ENCODE assay signal across 8 cellular contexts in the genomic region with DNA sequence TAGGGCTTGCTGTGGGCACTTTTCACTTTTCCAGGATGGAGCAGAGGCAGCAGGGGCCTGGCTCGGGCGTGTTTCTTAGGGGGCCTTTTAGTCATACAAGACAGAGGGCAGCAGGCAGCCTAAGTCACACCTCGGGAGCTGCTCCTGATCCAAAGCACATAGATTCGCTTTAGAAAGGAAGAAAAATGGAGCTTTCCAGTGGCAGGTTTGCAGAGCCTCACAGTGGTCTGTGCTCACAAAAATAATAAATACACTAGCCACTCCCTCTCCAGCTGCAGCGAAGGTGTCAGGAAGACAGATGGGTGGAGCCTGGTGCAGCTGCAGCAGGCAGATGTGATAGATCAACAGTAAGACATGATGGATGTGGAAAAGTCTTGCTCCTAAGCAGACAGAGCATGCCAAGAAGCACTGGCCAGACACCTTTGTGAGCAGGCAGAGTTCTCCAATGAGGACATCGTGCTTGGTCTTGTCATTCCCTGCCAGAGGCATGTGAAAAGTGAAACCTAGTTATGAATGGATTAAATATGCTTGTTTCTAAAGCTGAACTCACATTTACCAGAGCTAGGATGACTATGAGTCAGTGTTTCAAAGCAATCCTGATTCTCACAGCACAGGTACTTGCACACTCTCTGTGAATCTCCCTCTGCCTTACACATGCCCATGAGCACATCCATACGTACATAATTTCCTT.
DNase-seq lines count a peak whose midpoint lies in the region; ATAC-seq and TF ChIP-seq lines count a peak whose summit lies in the region.

No MANE protein-coding gene starts in this region.

- H4K8ac ChIP-seq in IMR-90 (ENCODE audit: low read depth in 2 of 2, low read length in 2 of 2): peak overlapping the region in 1 of 2 experiments; percentile 1; a peak in 1 of 4 replicates

- DNase-seq in COLO668 (lab: John Stamatoyannopoulos, UW; ENCODE audit: unreplicated experiment) (peak; percentile 54), IMR-90 (peak; percentile 86), astrocyte of the spinal cord (ENCODE audit: low read depth, low spot score) (peak; percentile 37), NCI-H226 (no peak), tibial artery (no peak)

- peak overlapping the region; percentile 48 for H2AK9ac ChIP-seq in IMR-90 (replicated peaks; ENCODE audit: low read depth, low read length, poor library complexity)

- no peak overlapping the region for H3K56ac ChIP-seq in IMR-90 (ENCODE audit: extremely low read depth, insufficient read depth, low read length)

- in situ Hi-C loops in IMR-90 (cut with MboI; ENCODE audit: low sequenced_read_pairs) (no loop called here), astrocyte of the spinal cord (cut with HindIII; ENCODE audit: low sequenced_read_pairs) (no loop called here)

- no peak for TF ChIP-seq POLR2A in IMR-90 (IDR thresholded peaks at IDR 0.05; ENCODE audit: low read depth, low read length)

- no peak overlapping the region for H2BK5ac ChIP-seq in IMR-90 (ENCODE audit: low read depth, low read length, poor library complexity, severe bottlenecking)

- CTCF ChIA-PET in IMR-90 (lab: Yijun Ruan, JAX): interaction anchor here (0.6 to 1.5 kb wide), 6 partner anchors 8 to 660 kb away, joined by 3 to 6 read pairs (median 4); no protein-coding TSS in a partner anchor

- TF ChIP-seq EP300 in neural cell (conservative IDR thresholded peaks at IDR 0.05; ENCODE audit: poor library complexity, severe bottlenecking): no peak

- 0% methylated on average over 1 of the region's 7 CpGs; no CpG with 5 or more reads in 1 of the 2 experiments for WGBS in IMR-90 (ENCODE audit: extremely low coverage in 2 of 2, insufficient read length in 1 of 2), 2 experiments

- no peaks in the 10 kb centered on the region for H3K9me2 ChIP-seq in neural cell (ENCODE audit: insufficient read depth, low read length)

- H2AK5ac ChIP-seq in IMR-90 (ENCODE audit: low read depth, low read length): no peak overlapping the region

- no peak overlapping the region for H3K18ac ChIP-seq in IMR-90 (ENCODE audit: low read depth, low read length)

- BruUV-seq in IMR-90 (replicated peaks; lab: Mats Ljungman, UMichigan): no TSS peak

- POLR2A ChIA-PET in IMR-90 (lab: Charles Lee; ENCODE audit: unreplicated experiment): no interaction called here

- no peak overlapping the region for H2BK15ac ChIP-seq in IMR-90 (ENCODE audit: low read depth, low read length)

- intact Hi-C loops in IMR-90 (cut with micrococcal nuclease) (no loop called here), tibial artery (cut with DNase I; ENCODE audit: low total_unique reads) (no loop called here)

- peaks cover 7% of the 10 kb centered on the region; the same call in 1 of the 2 replicates for H3K4me1 ChIP-seq in IMR-90 (ENCODE audit: control insufficient read depth, insufficient read depth, low read length)
- H3K4me1 ChIP-seq in tibial artery: peaks cover 0 to 12% (median 4%) of the 10 kb centered on the region in 4 donors

- ATAC-seq in IMR-90 (ENCODE audit: low read depth): peak; percentile 75
- ATAC-seq in HG03565 (IDR thresholded peaks at IDR 0.05; ENCODE audit: unreplicated experiment): no peak
- no peak for ATAC-seq in HG02623 (IDR thresholded peaks at IDR 0.05; ENCODE audit: unreplicated experiment)

- H3K23ac ChIP-seq in IMR-90 (ENCODE audit: low read depth, low read length): no peak overlapping the region

- H3K4me2 ChIP-seq in IMR-90 (ENCODE audit: low read depth, low read length) (peak overlapping the region; percentile 82), neural cell (ENCODE audit: low read length) (no peak overlapping the region)

- H3K27ac ChIP-seq in IMR-90 (ENCODE audit: insufficient read depth, low read length) (no peak overlapping the region), neural cell (ENCODE audit: low read length) (peak overlapping the region; percentile 28), tibial artery (no peak overlapping the region)

- H3K79me1 ChIP-seq in IMR-90 (ENCODE audit: low read depth in 1 of 2, low read length in 2 of 2): no peaks in the 10 kb centered on the region

- no peaks in the 10 kb centered on the region for H3K79me2 ChIP-seq in neural cell (replicated peaks; ENCODE audit: insufficient read depth, low read length)

- H3K4me3 ChIP-seq in IMR-90 (ENCODE audit: insufficient read depth, low read depth, low read length): peak overlapping the region; percentile 11
- H3K4me3 ChIP-seq in astrocyte of the spinal cord (ENCODE audit: low read depth, low read length): no peak overlapping the region
- H3K4me3 ChIP-seq in neural cell (ENCODE audit: low read length): no peak overlapping the region
- H3K4me3 ChIP-seq in tibial artery: peak overlapping the region in 1 of 2 donors; percentile 11

- no peaks in the 10 kb centered on the region for H3K9me1 ChIP-seq in IMR-90 (ENCODE audit: insufficient read depth, low read length)

- H3K9me3 ChIP-seq in IMR-90 (ENCODE audit: control insufficient read depth, insufficient read depth, low read length) (no peaks in the 10 kb centered on the region), neural cell (ENCODE audit: low read length) (no peaks in the 10 kb centered on the region), tibial artery (no peaks in the 10 kb centered on the region)

- peak overlapping the region; percentile 85 for H2AFZ ChIP-seq in IMR-90 (replicated peaks; ENCODE audit: low read length, poor library complexity)
- no peak overlapping the region for H2AFZ ChIP-seq in neural cell (ENCODE audit: low read depth, low read length)

- TF ChIP-seq RAD21 in IMR-90 (IDR thresholded peaks at IDR 0.05; ENCODE audit: low read length) (no peak), neural cell (conservative IDR thresholded peaks at IDR 0.05) (no peak)

- H2BK20ac ChIP-seq in IMR-90 (ENCODE audit: low read depth, low read length): no peak overlapping the region

- H3K14ac ChIP-seq in IMR-90 (replicated peaks; ENCODE audit: low read depth, low read length): peak overlapping the region; percentile 2; the same call in 1 of the 2 replicates

- no peaks in the 10 kb centered on the region for H4K20me1 ChIP-seq in IMR-90 (ENCODE audit: insufficient read depth, low read length)
- no peaks in the 10 kb centered on the region for H4K20me1 ChIP-seq in neural cell (ENCODE audit: insufficient read depth)

- H3K27me3 ChIP-seq in IMR-90 (ENCODE audit: control insufficient read depth, insufficient read depth, low read length) (peaks cover 2% of the 10 kb centered on the region; the same call in 1 of the 2 replicates), neural cell (ENCODE audit: insufficient read depth, low read depth, low read length) (no peaks in the 10 kb centered on the region), tibial artery (peaks cover 0 to 4% of the 10 kb centered on the region in 2 donors)

- dilution Hi-C loops in IMR-90 (cut with HindIII; ENCODE audit: low sequenced_read_pairs, unreplicated experiment): no loop called here

- no peak overlapping the region for H3K9ac ChIP-seq in IMR-90 (ENCODE audit: low read depth, low read length)
- peak overlapping the region; percentile 23 for H3K9ac ChIP-seq in neural cell (ENCODE audit: low read length)

- H2BK120ac ChIP-seq in IMR-90 (ENCODE audit: low read depth, low read length): no peak overlapping the region

- no peak overlapping the region for H4K5ac ChIP-seq in IMR-90 (ENCODE audit: low read depth, low read length)

- TF ChIP-seq CTCF in IMR-90 (conservative IDR thresholded peaks at IDR 0.05; ENCODE audit: low read depth, low read length): no peak
- TF ChIP-seq CTCF in astrocyte of the spinal cord (IDR thresholded peaks at IDR 0.05; ENCODE audit: low read depth, low read length): no peak
- TF ChIP-seq CTCF in neural cell (IDR thresholded peaks at IDR 0.05; ENCODE audit: poor library complexity, severe bottlenecking): no peak
- no peak for TF ChIP-seq CTCF in tibial artery (IDR thresholded peaks at IDR 0.05)

- no peaks in the 10 kb centered on the region for H3F3A ChIP-seq in neural cell (ENCODE audit: insufficient read depth, low read length, poor library complexity, severe bottlenecking)

- no peak overlapping the region for H4K91ac ChIP-seq in IMR-90 (ENCODE audit: insufficient read depth, low read depth, low read length)

- no peak overlapping the region for H3K4ac ChIP-seq in IMR-90 (ENCODE audit: low read depth, low read length)

- H3K36me3 ChIP-seq in IMR-90 (ENCODE audit: control insufficient read depth, insufficient read depth, low read length): no peaks in the 10 kb centered on the region
- H3K36me3 ChIP-seq in neural cell (ENCODE audit: insufficient read depth, low read length): no peaks in the 10 kb centered on the region
- no peaks in the 10 kb centered on the region for H3K36me3 ChIP-seq in tibial artery

TF ChIP-seq in IMR-90, 13 proteins besides CTCF, POLR2A, EP300 and RAD21 (continues in another document):
- no peak for TF ChIP-seq USF2 (IDR thresholded peaks at IDR 0.05; ENCODE audit: low read depth, low read length)
- no peak for TF ChIP-seq MAZ (IDR thresholded peaks at IDR 0.05; ENCODE audit: borderline replicate concordance, low read depth, low read length)

TF ChIP-seq in neural cell, 6 proteins besides CTCF, POLR2A, EP300 and RAD21 (continues in another document):
- TF ChIP-seq EZH2 (IDR thresholded peaks at IDR 0.05; ENCODE audit: borderline replicate concordance, insufficient read depth, low read length, poor library complexity, severe bottlenecking) (no peak), SMC3 (conservative IDR thresholded peaks at IDR 0.05; ENCODE audit: poor library complexity) (no peak)
- TF ChIP-seq, protein P1, sequence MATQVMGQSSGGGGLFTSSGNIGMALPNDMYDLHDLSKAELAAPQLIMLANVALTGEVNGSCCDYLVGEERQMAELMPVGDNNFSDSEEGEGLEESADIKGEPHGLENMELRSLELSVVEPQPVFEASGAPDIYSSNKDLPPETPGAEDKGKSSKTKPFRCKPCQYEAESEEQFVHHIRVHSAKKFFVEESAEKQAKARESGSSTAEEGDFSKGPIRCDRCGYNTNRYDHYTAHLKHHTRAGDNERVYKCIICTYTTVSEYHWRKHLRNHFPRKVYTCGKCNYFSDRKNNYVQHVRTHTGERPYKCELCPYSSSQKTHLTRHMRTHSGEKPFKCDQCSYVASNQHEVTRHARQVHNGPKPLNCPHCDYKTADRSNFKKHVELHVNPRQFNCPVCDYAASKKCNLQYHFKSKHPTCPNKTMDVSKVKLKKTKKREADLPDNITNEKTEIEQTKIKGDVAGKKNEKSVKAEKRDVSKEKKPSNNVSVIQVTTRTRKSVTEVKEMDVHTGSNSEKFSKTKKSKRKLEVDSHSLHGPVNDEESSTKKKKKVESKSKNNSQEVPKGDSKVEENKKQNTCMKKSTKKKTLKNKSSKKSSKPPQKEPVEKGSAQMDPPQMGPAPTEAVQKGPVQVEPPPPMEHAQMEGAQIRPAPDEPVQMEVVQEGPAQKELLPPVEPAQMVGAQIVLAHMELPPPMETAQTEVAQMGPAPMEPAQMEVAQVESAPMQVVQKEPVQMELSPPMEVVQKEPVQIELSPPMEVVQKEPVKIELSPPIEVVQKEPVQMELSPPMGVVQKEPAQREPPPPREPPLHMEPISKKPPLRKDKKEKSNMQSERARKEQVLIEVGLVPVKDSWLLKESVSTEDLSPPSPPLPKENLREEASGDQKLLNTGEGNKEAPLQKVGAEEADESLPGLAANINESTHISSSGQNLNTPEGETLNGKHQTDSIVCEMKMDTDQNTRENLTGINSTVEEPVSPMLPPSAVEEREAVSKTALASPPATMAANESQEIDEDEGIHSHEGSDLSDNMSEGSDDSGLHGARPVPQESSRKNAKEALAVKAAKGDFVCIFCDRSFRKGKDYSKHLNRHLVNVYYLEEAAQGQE (IDR thresholded peaks at IDR 0.05; ENCODE audit: borderline replicate concordance): no peak

Comparison
In these comparisons a context has a peak if more than half of its experiments do, and no peak if none do; other contexts are left out.
1. DNase-seq: peak in COLO668 (single experiment), IMR-90 (single experiment) and astrocyte of the spinal cord (single experiment); none in NCI-H226 (single experiment) and tibial artery (0 of 2).